ENCODE assay signal across 1 cellular context in genomic region chr13:21018220-21018619, GRCh38.
TF ChIP-seq lines count a peak whose summit lies in the region.

No MANE protein-coding gene starts in this region.

TF ChIP-seq in SK-N-SH treated with all-trans-retinoic acid at 6 μM for 48 hours, 23 proteins besides CTCF, POLR2A, EP300 and RAD21 (continued from another document):
- no peak for TF ChIP-seq TSHZ2 (CRISPR knock-in tag; IDR thresholded peaks at IDR 0.05)
- no peak for TF ChIP-seq CSRNP3 (CRISPR knock-in tag; IDR thresholded peaks at IDR 0.05)
